ENCODE assay signal across 1 cellular context in the genomic region with DNA sequence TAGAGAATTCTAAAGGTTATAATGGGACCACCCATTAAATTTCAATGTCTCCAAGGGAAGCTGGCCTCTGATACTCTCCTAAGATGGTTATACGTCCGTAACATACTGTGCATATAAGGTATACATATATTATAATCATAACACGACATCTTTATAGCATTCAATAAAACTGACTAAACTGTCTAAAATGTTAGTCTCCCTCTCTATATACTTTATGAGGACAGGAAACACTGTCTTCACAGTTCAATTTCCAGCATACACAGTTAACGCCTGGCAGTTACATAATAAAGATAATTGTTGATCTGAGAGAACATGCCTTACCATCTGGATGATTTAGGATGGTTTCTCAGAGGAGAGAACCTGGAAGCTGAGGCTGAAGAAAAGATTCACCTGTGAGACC.
TF ChIP-seq lines count a peak whose summit lies in the region.

No MANE protein-coding gene starts in this region.

TF ChIP-seq in GM23338, 12 proteins besides CTCF, POLR2A, EP300 and RAD21 (continued from another document):
- TF ChIP-seq, protein P1, sequence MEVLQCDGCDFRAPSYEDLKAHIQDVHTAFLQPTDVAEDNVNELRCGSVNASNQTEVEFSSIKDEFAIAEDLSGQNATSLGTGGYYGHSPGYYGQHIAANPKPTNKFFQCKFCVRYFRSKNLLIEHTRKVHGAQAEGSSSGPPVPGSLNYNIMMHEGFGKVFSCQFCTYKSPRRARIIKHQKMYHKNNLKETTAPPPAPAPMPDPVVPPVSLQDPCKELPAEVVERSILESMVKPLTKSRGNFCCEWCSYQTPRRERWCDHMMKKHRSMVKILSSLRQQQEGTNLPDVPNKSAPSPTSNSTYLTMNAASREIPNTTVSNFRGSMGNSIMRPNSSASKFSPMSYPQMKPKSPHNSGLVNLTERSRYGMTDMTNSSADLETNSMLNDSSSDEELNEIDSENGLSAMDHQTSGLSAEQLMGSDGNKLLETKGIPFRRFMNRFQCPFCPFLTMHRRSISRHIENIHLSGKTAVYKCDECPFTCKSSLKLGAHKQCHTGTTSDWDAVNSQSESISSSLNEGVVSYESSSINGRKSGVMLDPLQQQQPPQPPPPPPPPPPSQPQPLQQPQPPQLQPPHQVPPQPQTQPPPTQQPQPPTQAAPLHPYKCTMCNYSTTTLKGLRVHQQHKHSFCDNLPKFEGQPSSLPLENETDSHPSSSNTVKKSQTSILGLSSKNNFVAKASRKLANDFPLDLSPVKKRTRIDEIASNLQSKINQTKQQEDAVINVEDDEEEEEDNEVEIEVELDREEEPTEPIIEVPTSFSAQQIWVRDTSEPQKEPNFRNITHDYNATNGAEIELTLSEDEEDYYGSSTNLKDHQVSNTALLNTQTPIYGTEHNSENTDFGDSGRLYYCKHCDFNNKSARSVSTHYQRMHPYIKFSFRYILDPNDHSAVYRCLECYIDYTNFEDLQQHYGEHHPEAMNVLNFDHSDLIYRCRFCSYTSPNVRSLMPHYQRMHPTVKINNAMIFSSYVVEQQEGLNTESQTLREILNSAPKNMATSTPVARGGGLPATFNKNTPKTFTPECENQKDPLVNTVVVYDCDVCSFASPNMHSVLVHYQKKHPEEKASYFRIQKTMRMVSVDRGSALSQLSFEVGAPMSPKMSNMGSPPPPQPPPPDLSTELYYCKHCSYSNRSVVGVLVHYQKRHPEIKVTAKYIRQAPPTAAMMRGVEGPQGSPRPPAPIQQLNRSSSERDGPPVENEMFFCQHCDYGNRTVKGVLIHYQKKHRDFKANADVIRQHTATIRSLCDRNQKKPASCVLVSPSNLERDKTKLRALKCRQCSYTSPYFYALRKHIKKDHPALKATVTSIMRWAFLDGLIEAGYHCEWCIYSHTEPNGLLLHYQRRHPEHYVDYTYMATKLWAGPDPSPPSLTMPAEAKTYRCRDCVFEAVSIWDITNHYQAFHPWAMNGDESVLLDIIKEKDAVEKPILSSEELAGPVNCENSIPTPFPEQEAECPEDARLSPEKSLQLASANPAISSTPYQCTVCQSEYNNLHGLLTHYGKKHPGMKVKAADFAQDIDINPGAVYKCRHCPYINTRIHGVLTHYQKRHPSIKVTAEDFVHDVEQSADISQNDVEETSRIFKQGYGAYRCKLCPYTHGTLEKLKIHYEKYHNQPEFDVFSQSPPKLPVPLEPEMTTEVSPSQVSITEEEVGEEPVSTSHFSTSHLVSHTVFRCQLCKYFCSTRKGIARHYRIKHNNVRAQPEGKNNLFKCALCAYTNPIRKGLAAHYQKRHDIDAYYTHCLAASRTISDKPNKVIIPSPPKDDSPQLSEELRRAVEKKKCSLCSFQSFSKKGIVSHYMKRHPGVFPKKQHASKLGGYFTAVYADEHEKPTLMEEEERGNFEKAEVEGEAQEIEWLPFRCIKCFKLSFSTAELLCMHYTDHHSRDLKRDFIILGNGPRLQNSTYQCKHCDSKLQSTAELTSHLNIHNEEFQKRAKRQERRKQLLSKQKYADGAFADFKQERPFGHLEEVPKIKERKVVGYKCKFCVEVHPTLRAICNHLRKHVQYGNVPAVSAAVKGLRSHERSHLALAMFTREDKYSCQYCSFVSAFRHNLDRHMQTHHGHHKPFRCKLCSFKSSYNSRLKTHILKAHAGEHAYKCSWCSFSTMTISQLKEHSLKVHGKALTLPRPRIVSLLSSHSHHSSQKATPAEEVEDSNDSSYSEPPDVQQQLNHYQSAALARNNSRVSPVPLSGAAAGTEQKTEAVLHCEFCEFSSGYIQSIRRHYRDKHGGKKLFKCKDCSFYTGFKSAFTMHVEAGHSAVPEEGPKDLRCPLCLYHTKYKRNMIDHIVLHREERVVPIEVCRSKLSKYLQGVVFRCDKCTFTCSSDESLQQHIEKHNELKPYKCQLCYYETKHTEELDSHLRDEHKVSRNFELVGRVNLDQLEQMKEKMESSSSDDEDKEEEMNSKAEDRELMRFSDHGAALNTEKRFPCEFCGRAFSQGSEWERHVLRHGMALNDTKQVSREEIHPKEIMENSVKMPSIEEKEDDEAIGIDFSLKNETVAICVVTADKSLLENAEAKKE (CRISPR knock-in tag; IDR thresholded peaks at IDR 0.05), result no peak
- TF ChIP-seq POLR2AphosphoS5 (IDR thresholded peaks at IDR 0.05; ENCODE audit: low read depth) (no peak), ZNF331 (CRISPR knock-in tag; IDR thresholded peaks at IDR 0.05; ENCODE audit: low read depth) (no peak), EZH2 (IDR thresholded peaks at IDR 0.05; ENCODE audit: low read depth, unreplicated experiment) (no peak), EZH2phosphoT487 (IDR thresholded peaks at IDR 0.05; ENCODE audit: unreplicated experiment) (no peak), CREB1 (CRISPR knock-in tag; IDR thresholded peaks at IDR 0.05; ENCODE audit: low read depth) (no peak), JUNB (IDR thresholded peaks at IDR 0.05; ENCODE audit: unreplicated experiment) (no peak), STAT1 (IDR thresholded peaks at IDR 0.05; ENCODE audit: unreplicated experiment) (no peak)
- TF ChIP-seq, protein P2, sequence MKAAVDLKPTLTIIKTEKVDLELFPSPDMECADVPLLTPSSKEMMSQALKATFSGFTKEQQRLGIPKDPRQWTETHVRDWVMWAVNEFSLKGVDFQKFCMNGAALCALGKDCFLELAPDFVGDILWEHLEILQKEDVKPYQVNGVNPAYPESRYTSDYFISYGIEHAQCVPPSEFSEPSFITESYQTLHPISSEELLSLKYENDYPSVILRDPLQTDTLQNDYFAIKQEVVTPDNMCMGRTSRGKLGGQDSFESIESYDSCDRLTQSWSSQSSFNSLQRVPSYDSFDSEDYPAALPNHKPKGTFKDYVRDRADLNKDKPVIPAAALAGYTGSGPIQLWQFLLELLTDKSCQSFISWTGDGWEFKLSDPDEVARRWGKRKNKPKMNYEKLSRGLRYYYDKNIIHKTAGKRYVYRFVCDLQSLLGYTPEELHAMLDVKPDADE (IDR thresholded peaks at IDR 0.05), result no peak
- TF ChIP-seq, protein P3, sequence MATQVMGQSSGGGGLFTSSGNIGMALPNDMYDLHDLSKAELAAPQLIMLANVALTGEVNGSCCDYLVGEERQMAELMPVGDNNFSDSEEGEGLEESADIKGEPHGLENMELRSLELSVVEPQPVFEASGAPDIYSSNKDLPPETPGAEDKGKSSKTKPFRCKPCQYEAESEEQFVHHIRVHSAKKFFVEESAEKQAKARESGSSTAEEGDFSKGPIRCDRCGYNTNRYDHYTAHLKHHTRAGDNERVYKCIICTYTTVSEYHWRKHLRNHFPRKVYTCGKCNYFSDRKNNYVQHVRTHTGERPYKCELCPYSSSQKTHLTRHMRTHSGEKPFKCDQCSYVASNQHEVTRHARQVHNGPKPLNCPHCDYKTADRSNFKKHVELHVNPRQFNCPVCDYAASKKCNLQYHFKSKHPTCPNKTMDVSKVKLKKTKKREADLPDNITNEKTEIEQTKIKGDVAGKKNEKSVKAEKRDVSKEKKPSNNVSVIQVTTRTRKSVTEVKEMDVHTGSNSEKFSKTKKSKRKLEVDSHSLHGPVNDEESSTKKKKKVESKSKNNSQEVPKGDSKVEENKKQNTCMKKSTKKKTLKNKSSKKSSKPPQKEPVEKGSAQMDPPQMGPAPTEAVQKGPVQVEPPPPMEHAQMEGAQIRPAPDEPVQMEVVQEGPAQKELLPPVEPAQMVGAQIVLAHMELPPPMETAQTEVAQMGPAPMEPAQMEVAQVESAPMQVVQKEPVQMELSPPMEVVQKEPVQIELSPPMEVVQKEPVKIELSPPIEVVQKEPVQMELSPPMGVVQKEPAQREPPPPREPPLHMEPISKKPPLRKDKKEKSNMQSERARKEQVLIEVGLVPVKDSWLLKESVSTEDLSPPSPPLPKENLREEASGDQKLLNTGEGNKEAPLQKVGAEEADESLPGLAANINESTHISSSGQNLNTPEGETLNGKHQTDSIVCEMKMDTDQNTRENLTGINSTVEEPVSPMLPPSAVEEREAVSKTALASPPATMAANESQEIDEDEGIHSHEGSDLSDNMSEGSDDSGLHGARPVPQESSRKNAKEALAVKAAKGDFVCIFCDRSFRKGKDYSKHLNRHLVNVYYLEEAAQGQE (IDR thresholded peaks at IDR 0.05; ENCODE audit: unreplicated experiment), result no peak
TF ChIP-seq in GM23338: peak in this region for 0.
